ENCODE assay signal across 25 cellular contexts in the genomic region with DNA sequence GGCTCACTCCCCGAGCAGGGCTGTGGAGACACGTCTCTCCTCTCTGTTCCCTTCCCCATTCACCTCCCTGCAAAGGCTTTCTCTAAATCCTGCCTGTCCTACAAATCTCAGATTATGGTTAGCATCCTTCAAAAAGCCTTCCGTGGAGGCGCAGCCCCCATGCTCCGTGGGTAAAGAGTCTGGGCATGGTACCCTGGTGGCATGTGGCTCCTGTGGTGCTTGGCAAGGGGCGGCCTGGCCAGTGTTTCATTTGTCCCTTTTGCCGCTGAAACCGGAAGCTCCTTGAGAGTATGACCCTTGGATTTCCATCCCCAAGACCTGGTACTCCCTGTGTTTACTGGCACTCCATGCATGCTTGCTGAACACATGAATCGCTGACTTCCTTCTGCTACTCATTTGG.
"Had no signal": no experiment of that assay in that cellular context is flagged by ENCODE, and none has a peak within 500 bp of the region (broad histone marks: within the 10 kb centered on the region; RNA-seq: fewer than 3 reads in every experiment).

No MANE protein-coding gene starts in this region.

- FAIRE-seq: pancreas, small intestine, urothelium cell line had no signal

- H3K4me3 ChIP-seq: pancreas, prostate gland, right lobe of liver, sigmoid colon, stomach, thoracic aorta, thyroid gland, tibial nerve, upper lobe of left lung, vagina had no signal

- H3K27ac ChIP-seq: pancreas, prostate gland, right lobe of liver, sigmoid colon, stomach, thoracic aorta, thyroid gland, tibial nerve, upper lobe of left lung, vagina had no signal

- DNase-seq: naive thymus-derived CD8-positive, alpha-beta T cell; nephron progenitor cell; occipital lobe; pancreas; retina; right cardiac atrium; right lobe of liver; sigmoid colon; small intestine; stimulated activated CD4-positive, alpha-beta T cell treated with anti-CD3 and anti-CD28 coated beads, Interleukin-15, amount 100 ng/mL, for 24 hours; stimulated activated CD4-positive, alpha-beta T cell treated with anti-CD3 and anti-CD28 coated beads, Interleukin-2, amount 100 ng/mL, for 24 hours; stimulated activated CD4-positive, alpha-beta T cell treated with anti-CD3 and anti-CD28 coated beads, Interleukin-2, amount 100 ng/mL, for 48 hours; stimulated activated CD4-positive, alpha-beta T cell treated with anti-CD3 and anti-CD28 coated beads, Interleukin-4, amount 100 ng/mL, for 24 hours; stimulated activated naive B cell treated with anti-CD40 and anti-IgM and Interleukin-4, amounts not matched to agents 10 μg/mL and 1 μg/mL and 100 μg/mL, for 72 hours; stimulated activated naive CD4-positive, alpha-beta T cell treated with Interleukin-2 at 50 U/mL for 16 hours; stomach; thyroid gland; trophoblast cell; upper lobe of left lung had no signal

- H3K9me3 ChIP-seq: pancreas, prostate gland, right lobe of liver, sigmoid colon, stomach, thoracic aorta, thyroid gland, tibial nerve, upper lobe of left lung, vagina had no signal

- H3K27me3 ChIP-seq: right lobe of liver, thyroid gland, tibial nerve, upper lobe of left lung, vagina had no signal

- H3K4me1 ChIP-seq: pancreas, prostate gland, right lobe of liver, sigmoid colon, stomach, tibial nerve, vagina had no signal

- H3K36me3 ChIP-seq: pancreas, prostate gland, right lobe of liver, sigmoid colon, stomach, thoracic aorta, thyroid gland, tibial nerve, upper lobe of left lung, vagina had no signal

- ATAC-seq: naive thymus-derived CD8-positive, alpha-beta T cell; pancreas; right cardiac atrium; right lobe of liver; stimulated activated effector memory CD8-positive, alpha-beta T cell treated with anti-CD3 and anti-CD28 coated beads, Interleukin-12 subunit alpha, Interleukin-12 subunit beta, amount 100 ng/mL, for 72 hours; stimulated activated naive B cell treated with anti-CD40 and anti-IgM and Interleukin-4, amounts not matched to agents 10 μg/mL and 1 μg/mL and 100 μg/mL, for 72 hours had no signal
